In genomic region chr14:96502621-96503251, GRCh38 we compare ENCODE assay signal across 1 cellular context.
TF ChIP-seq lines count a peak whose summit lies in the region.

No MANE protein-coding gene starts in this region.

TF ChIP-seq in K562, 482 proteins besides CTCF, POLR2A, EP300 and RAD21 (continued from another document and continues in another):
- 0 out of 2 replicates have a peak, but pooled peaks have one; percentile 27 for TF ChIP-seq GABPA (tag; conservative IDR thresholded peaks at IDR 0.05; ENCODE audit: low read depth)
- TF ChIP-seq ELK1 (CRISPR knock-in tag; IDR thresholded peaks at IDR 0.05), result no peak
- TF ChIP-seq NFIC (IDR thresholded peaks at IDR 0.05), result peak; percentile 6; the same call in 1 of the 2 replicates
- TF ChIP-seq RFX1 (IDR thresholded peaks at IDR 0.05), result no peak
- TF ChIP-seq ZBTB9 (CRISPR knock-in tag; IDR thresholded peaks at IDR 0.05), result 0 out of 2 replicates have a peak, but pooled peaks have one; percentile 7
- no peak for TF ChIP-seq ZNF75A (CRISPR knock-in tag; IDR thresholded peaks at IDR 0.05)
- TF ChIP-seq ATF2 (CRISPR knock-in tag; IDR thresholded peaks at IDR 0.05), result no peak
- TF ChIP-seq ZNF41 (CRISPR knock-in tag; conservative IDR thresholded peaks at IDR 0.05), result no peak
- TF ChIP-seq ZFP36 (IDR thresholded peaks at IDR 0.05; ENCODE audit: low read depth, low read length, partially characterized antibody), result no peak
- no peak for TF ChIP-seq CREB1 (IDR thresholded peaks at IDR 0.05)
- no peak for TF ChIP-seq CREB1 (CRISPR knock-in tag; IDR thresholded peaks at IDR 0.05)
- no peak for TF ChIP-seq NR2C2 (CRISPR knock-in tag; IDR thresholded peaks at IDR 0.05)
- no peak for TF ChIP-seq NR2C2 (tag; IDR thresholded peaks at IDR 0.05)
- TF ChIP-seq KAT7 (CRISPR knock-in tag; IDR thresholded peaks at IDR 0.05; ENCODE audit: borderline replicate concordance), result peak; percentile 67; the same call in 1 of the 2 replicates
- no peak for TF ChIP-seq JUND (IDR thresholded peaks at IDR 0.05; ENCODE audit: borderline replicate concordance, low read depth, low read length)
- TF ChIP-seq JUND (tag; IDR thresholded peaks at IDR 0.05; ENCODE audit: borderline replicate concordance, low read depth, low read length), result no peak
- no peak for TF ChIP-seq MITF (IDR thresholded peaks at IDR 0.05)
- 0 out of 2 replicates have a peak, but pooled peaks have one; percentile 21 for TF ChIP-seq ZNF431 (CRISPR knock-in tag; IDR thresholded peaks at IDR 0.05)
- peak; percentile 39; the same call in 1 of the 2 replicates for TF ChIP-seq ZC3H4 (CRISPR knock-in tag; IDR thresholded peaks at IDR 0.05; ENCODE audit: borderline replicate concordance)
- no peak for TF ChIP-seq PTBP1 (IDR thresholded peaks at IDR 0.05; ENCODE audit: low read depth, low read length)
- TF ChIP-seq ETV6 (IDR thresholded peaks at IDR 0.05; ENCODE audit: borderline replicate concordance in 1 of 2, low read depth in 2 of 2, low read length in 1 of 2), result 0 out of 4 replicates have a peak, but pooled peaks of 1 of the 2 experiments have one; percentile 53
- no peak for TF ChIP-seq ETV6 (CRISPR knock-in tag; IDR thresholded peaks at IDR 0.05; ENCODE audit: borderline replicate concordance)
- 0 out of 2 replicates have a peak, but pooled peaks have one; percentile 30 for TF ChIP-seq NCOA6 (IDR thresholded peaks at IDR 0.05)
- no peak for TF ChIP-seq GTF2B (IDR thresholded peaks at IDR 0.05; ENCODE audit: extremely low read depth, insufficient read length)
- peak in 1 of 2 experiments; percentile 48 for TF ChIP-seq E2F6 (IDR thresholded peaks at IDR 0.05; ENCODE audit: borderline replicate concordance in 1 of 2, extremely low read depth in 1 of 2, insufficient read depth in 1 of 2, insufficient read length in 1 of 2, low read depth in 1 of 2, low read length in 1 of 2, poor library complexity in 1 of 2, severe bottlenecking in 1 of 2)
- 0 out of 2 replicates have a peak, but pooled peaks have one; percentile 27 for TF ChIP-seq ZBTB7A (IDR thresholded peaks at IDR 0.05; ENCODE audit: borderline replicate concordance, control insufficient read depth, low read depth, low read length)
- no peak for TF ChIP-seq E4F1 (CRISPR knock-in tag; IDR thresholded peaks at IDR 0.05; ENCODE audit: borderline replicate concordance)
- no peak for TF ChIP-seq TAF7 (tag; IDR thresholded peaks at IDR 0.05)
- 0 out of 2 replicates have a peak, but pooled peaks have one; percentile 25 for TF ChIP-seq ETV1 (tag; conservative IDR thresholded peaks at IDR 0.05; ENCODE audit: low read depth)
- no peak for TF ChIP-seq MXI1 (IDR thresholded peaks at IDR 0.05; ENCODE audit: low read depth, low read length)
- peak; percentile 38 for TF ChIP-seq VEZF1 (CRISPR knock-in tag; IDR thresholded peaks at IDR 0.05)
- no peak for TF ChIP-seq ESRRA (IDR thresholded peaks at IDR 0.05; ENCODE audit: borderline replicate concordance, low read depth)
- TF ChIP-seq NFATC3 (IDR thresholded peaks at IDR 0.05), result no peak
- peak; percentile 47 for TF ChIP-seq CHD1 (IDR thresholded peaks at IDR 0.05; ENCODE audit: low read length)
- TF ChIP-seq SIN3A (IDR thresholded peaks at IDR 0.05; ENCODE audit: borderline replicate concordance in 2 of 2, control insufficient read depth in 1 of 2, low read depth in 2 of 2, low read length in 2 of 2), result 0 out of 4 replicates have a peak, but pooled peaks of 1 of the 2 experiments have one; percentile 34
- 0 out of 2 replicates have a peak, but pooled peaks have one; percentile 37 for TF ChIP-seq SPI1 (IDR thresholded peaks at IDR 0.05; ENCODE audit: borderline replicate concordance, low read depth, low read length)
- TF ChIP-seq RREB1 (CRISPR knock-in tag; IDR thresholded peaks at IDR 0.05), result no peak
